23 cellular contexts compared by ENCODE assay signal in genomic region chr15:65569728-65570127, GRCh38.
"Had no signal": no experiment of that assay in that cellular context is flagged by ENCODE, and none has a peak within 500 bp of the region (broad histone marks: within the 10 kb centered on the region; RNA-seq: fewer than 3 reads in every experiment).

No MANE protein-coding gene starts in this region.

- H3K27ac ChIP-seq: colonic mucosa, epithelial cell of prostate, esophagus muscularis mucosa, lower lobe of right lung, neutrophil, pancreas, right lobe of liver, stomach, testis, tibial nerve, vagina had no signal

- H3K36me3 ChIP-seq: colonic mucosa had no signal

- H3K4me3 ChIP-seq: colonic mucosa, esophagus muscularis mucosa, lower lobe of right lung, mucosa of descending colon, pancreas, right lobe of liver, stomach, testis, tibial nerve, vagina had no signal

- H3K4me1 ChIP-seq: colonic mucosa, esophagus muscularis mucosa, lower lobe of right lung, pancreas, right lobe of liver, stomach, testis, tibial nerve, vagina had no signal

- DNase-seq: colonic mucosa; effector CD8-positive, alpha-beta T cell; endodermal cell; foreskin melanocyte; left ventricle myocardium superior; lower lobe of right lung; mucosa of descending colon; naive B cell; pancreas; right lobe of liver; small intestine; stimulated activated CD4-positive, alpha-beta T cell treated with anti-CD3 and anti-CD28 coated beads, Interleukin-15, amount 100 ng/mL, for 24 hours; stimulated activated CD4-positive, alpha-beta T cell treated with anti-CD3 and anti-CD28 coated beads, Interleukin-4, amount 100 ng/mL, for 1 hour; stimulated activated naive CD4-positive, alpha-beta T cell treated with Interleukin-2 at 50 U/mL for 16 hours; stomach; testis had no signal

- ATAC-seq: left ventricle myocardium superior; lower lobe of right lung; mucosa of descending colon; natural killer cell treated with Interleukin-12 subunit alpha and Interleukin-12 subunit beta and Interleukin-15 and Interleukin-18, amount 100 ng/mL, for 72 hours; pancreas; right lobe of liver; stimulated activated effector memory CD8-positive, alpha-beta T cell treated with anti-CD3 and anti-CD28 coated beads, Interleukin-12 subunit alpha, Interleukin-12 subunit beta, amount 100 ng/mL, for 72 hours had no signal

- H3K27me3 ChIP-seq: colonic mucosa, esophagus muscularis mucosa, neutrophil, pancreas, right lobe of liver, stomach, testis, tibial nerve, vagina had no signal

- H3K9me3 ChIP-seq: colonic mucosa, esophagus muscularis mucosa, lower lobe of right lung, mucosa of descending colon, neutrophil, pancreas, right lobe of liver, stomach, testis, tibial nerve, vagina had no signal
